ENCODE assay signal across 25 cellular contexts in genomic region chrX:31201503-31201902, GRCh38.
"Had no signal": no experiment of that assay in that cellular context is flagged by ENCODE, and none has a peak within 500 bp of the region (broad histone marks: within the 10 kb centered on the region; RNA-seq: fewer than 3 reads in every experiment).

No MANE protein-coding gene starts in this region.

- H3K4me2 ChIP-seq: smooth muscle cell had no signal

- H3K4me1 ChIP-seq: parathyroid adenoma, psoas muscle, uterus had no signal

- H2AFZ ChIP-seq: parathyroid adenoma had no signal

- H3K4me3 ChIP-seq: body of pancreas, cardiac muscle cell, psoas muscle, smooth muscle cell, uterus had no signal

- H3K27ac ChIP-seq: cardiac muscle cell, neutrophil, parathyroid adenoma, psoas muscle, uterus had no signal

- ATAC-seq: activated T-cell treated with anti-CD3 and anti-CD28 coated beads, Interleukin-2, amount 50 U/mL, for 4 hours; body of pancreas; esophagus mucosa; left cardiac atrium; psoas muscle; stimulated activated memory B cell treated with anti-CD40 and anti-IgM and Interleukin-4, amounts not matched to agents 10 μg/mL and 1 μg/mL and 100 μg/mL, for 72 hours; stimulated activated naive CD8-positive, alpha-beta T cell treated with anti-CD3 and anti-CD28 coated beads, Interleukin-15, amount 100 ng/mL, for 72 hours; T-helper 17 cell had no signal

- H3K36me3 ChIP-seq: cardiac muscle cell, neutrophil, uterus had no signal

- H3K9ac ChIP-seq: parathyroid adenoma had no signal

- DNase-seq: activated CD4-positive, alpha-beta memory T cell treated with anti-CD3 and anti-CD28 coated beads, Interleukin-2, amount 10 ng/mL, durations not matched to agents 7 days and 5 days; activated CD4-positive, alpha-beta T cell treated with anti-CD3 and anti-CD28 coated beads, Interleukin-2, amount 10 ng/mL, durations not matched to agents 24 days and 14 days; activated CD4-positive, CD25-positive, alpha-beta regulatory T cell treated with anti-CD3 and anti-CD28 coated beads, Interleukin-2, amount 50 U/mL, for 72 hours; activated naive CD4-positive, alpha-beta T cell; activated T-cell treated with anti-CD3 and anti-CD28 coated beads, Interleukin-2, amount 50 U/mL, for 4 hours; anterior cingulate cortex; body of pancreas; cortex of kidney; left cardiac atrium; naive B cell; nephron progenitor cell; psoas muscle; stimulated activated CD4-positive, alpha-beta T cell treated with anti-CD3 and anti-CD28 coated beads, Interleukin-1b, Interleukin-23, amount 100 ng/mL, for 48 hours; stimulated activated CD4-positive, alpha-beta T cell treated with anti-CD3 and anti-CD28 coated beads, Interleukin-4, amount 100 ng/mL, for 4 hours; stimulated activated CD8-positive, alpha-beta memory T cell treated with anti-CD3 and anti-CD28 coated beads, Interleukin-4, amount 100 ng/mL, for 48 hours; stimulated activated naive CD8-positive, alpha-beta T cell treated with anti-CD3 and anti-CD28 coated beads, Interleukin-15, amount 100 ng/mL, for 72 hours; substantia nigra; T-helper 17 cell; uterus had no signal

- H3K9me3 ChIP-seq: body of pancreas, neutrophil, psoas muscle, uterus had no signal

- H3K27me3 ChIP-seq: body of pancreas, cardiac muscle cell, neutrophil, uterus had no signal
